21 cellular contexts compared by ENCODE assay signal in genomic region chr11:38476808-38477565, GRCh38.
DNase-seq lines count a peak whose midpoint lies in the region; ATAC-seq, FAIRE-seq and TF ChIP-seq lines count a peak whose summit lies in the region.
"Had no signal": no experiment of that assay in that cellular context is flagged by ENCODE, and none has a peak within 500 bp of the region (broad histone marks: within the 10 kb centered on the region; RNA-seq: fewer than 3 reads in every experiment).

No MANE protein-coding gene starts in this region.

- POLR2A ChIA-PET in SK-N-SH (lab: Yijun Ruan, JAX) = no interaction called here

- CTCF ChIA-PET in SK-N-SH (lab: Yijun Ruan, JAX) = no interaction called here

- H3K9me2 ChIP-seq in SK-N-SH = no peaks in the 10 kb centered on the region

- H3K79me2 ChIP-seq in astrocyte (ENCODE audit: insufficient read depth, low read length) (no peaks in the 10 kb centered on the region), SK-N-SH (ENCODE audit: insufficient read depth) (no peaks in the 10 kb centered on the region)

- H3K4me2 ChIP-seq in astrocyte (ENCODE audit: low read length) (no peak overlapping the region), SK-N-SH (no peak overlapping the region)

- 11% methylated on average over 3 of the region's 3 CpGs for WGBS in SK-N-SH (ENCODE audit: low lambda C conversion rate)

- no peak for ATAC-seq in stimulated activated naive CD8-positive, alpha-beta T cell treated with anti-CD3 and anti-CD28 coated beads, Interleukin-15, Interleukin-2, amounts not matched to agents 100 U/mL and 50 U/mL, for 24 hours

- H3K4me3 ChIP-seq in astrocyte (ENCODE audit: insufficient read depth, low read depth, low read length) = no peak overlapping the region
- no peak overlapping the region for H3K4me3 ChIP-seq in SK-N-SH (ENCODE audit: low read depth in 2 of 2, low read length in 1 of 2)
- H3K4me3 ChIP-seq: GM23248 had no signal

- H3K4me3 Mint-ChIP-seq in astrocyte (ENCODE audit: unreplicated experiment) = no peak overlapping the region

- no peak overlapping the region for H3K9ac ChIP-seq in astrocyte (ENCODE audit: low read length)
- no peak overlapping the region for H3K9ac ChIP-seq in SK-N-SH
- H3K9ac ChIP-seq: GM23248 had no signal

- H3K36me3 ChIP-seq in astrocyte (ENCODE audit: insufficient read depth, low read length) (no peaks in the 10 kb centered on the region), SK-N-SH (replicated peaks in 1 of 2; ENCODE audit: control insufficient read depth in 1 of 2, insufficient read depth in 2 of 2, low read length in 1 of 2) (no peaks in the 10 kb centered on the region)

- no peaks in the 10 kb centered on the region for H3K27me3 Mint-ChIP-seq in astrocyte (ENCODE audit: low read depth, unreplicated experiment)

- H3F3A ChIP-seq in SK-N-SH (replicated peaks; ENCODE audit: insufficient read depth) = no peaks in the 10 kb centered on the region

- H3K9me3 ChIP-seq in astrocyte (ENCODE audit: insufficient read depth, low read depth, low read length) (no peaks in the 10 kb centered on the region), SK-N-SH (no peaks in the 10 kb centered on the region; the same call in 1 of the 2 replicates)

- H3K27me3 ChIP-seq in astrocyte (ENCODE audit: insufficient read depth, low read length) (no peaks in the 10 kb centered on the region), SK-N-SH (ENCODE audit: insufficient read depth) (no peaks in the 10 kb centered on the region)

- H3K36me3 Mint-ChIP-seq in astrocyte (ENCODE audit: low read depth, unreplicated experiment) = no peaks in the 10 kb centered on the region

- H4K20me1 ChIP-seq in astrocyte (ENCODE audit: insufficient read depth, low read length) (no peaks in the 10 kb centered on the region), SK-N-SH (ENCODE audit: insufficient read depth) (no peaks in the 10 kb centered on the region)

- H3K27ac Mint-ChIP-seq in astrocyte (ENCODE audit: unreplicated experiment) = no peak overlapping the region

- H2AFZ ChIP-seq in astrocyte (ENCODE audit: low read depth, low read length) = no peak overlapping the region
- no peak overlapping the region for H2AFZ ChIP-seq in SK-N-SH (ENCODE audit: low read depth)
- H2AFZ ChIP-seq: GM23248 had no signal

- no peaks in the 10 kb centered on the region for H3K4me1 Mint-ChIP-seq in astrocyte (ENCODE audit: low read depth, unreplicated experiment)

- no peaks in the 10 kb centered on the region for H3K4me1 ChIP-seq in astrocyte (ENCODE audit: insufficient read depth, low read length)
- no peaks in the 10 kb centered on the region for H3K4me1 ChIP-seq in SK-N-SH (ENCODE audit: control insufficient read depth in 1 of 2, insufficient read depth in 2 of 2, low read depth in 1 of 2, low read length in 1 of 2)

- FAIRE-seq in astrocyte (lab: Jason Lieb, UNC) = no peak
- FAIRE-seq: D721Med, G401.6 had no signal

- TF ChIP-seq CTCF in astrocyte (IDR thresholded peaks at IDR 0.05; ENCODE audit: insufficient read depth, low read depth, low read length) = no peak
- TF ChIP-seq CTCF in SK-N-SH (IDR thresholded peaks at IDR 0.05) = no peak

- TF ChIP-seq EP300 in SK-N-SH (IDR thresholded peaks at IDR 0.05; ENCODE audit: borderline replicate concordance in 1 of 2, low read depth in 1 of 2, low read length in 1 of 2) = no peak

- no peaks in the 10 kb centered on the region for H3K9me3 Mint-ChIP-seq in astrocyte (ENCODE audit: unreplicated experiment)

- H3K27ac ChIP-seq in astrocyte (ENCODE audit: low read depth, low read length) (no peak overlapping the region), SK-N-SH (ENCODE audit: low read depth in 2 of 2, low read length in 1 of 2) (no peak overlapping the region)
- H3K27ac ChIP-seq: 22Rv1, C4-2B, GM23248 had no signal

- DNase-seq in DMS53 (lab: John Stamatoyannopoulos, UW) (peak; percentile 33), DMS53 treated with DMSO at 0.1 percent for 48 hours (lab: John Stamatoyannopoulos, UW; ENCODE audit: unreplicated experiment) (no peak), astrocyte (ENCODE audit: low read depth) (peak; percentile 22), kidney glomerular epithelial cell (lab: John Stamatoyannopoulos, UW) (peak; percentile 5), SK-N-SH (no peak), GM19238 (ENCODE audit: insufficient read length, low spot score) (no peak)
- DNase-seq in stimulated activated naive CD8-positive, alpha-beta T cell treated with anti-CD3 and anti-CD28 coated beads, Interleukin-15, Interleukin-2, amounts not matched to agents 100 U/mL and 50 U/mL, for 24 hours = no peak
- no peak for DNase-seq in activated T-cell treated with anti-CD3 and anti-CD28 coated beads, Interleukin-2, amount 50 U/mL, for 48 hours
- DNase-seq: AML-193, DMS79 treated with DMSO at 0.1 percent for 48 hours, GM23248, HCEC 1CT, NCI-H1105 treated with DMSO at 0.1 percent for 48 hours, NCI-H187, NCI-H2107, NCI-H510A treated with DMSO at 0.1 percent for 48 hours, SW 1271 had no signal

- no peak for TF ChIP-seq RAD21 in SK-N-SH (IDR thresholded peaks at IDR 0.05; ENCODE audit: low read length)

TF ChIP-seq in SK-N-SH, 30 proteins besides CTCF, POLR2A, EP300 and RAD21:
- TF ChIP-seq TAF1 (IDR thresholded peaks at IDR 0.05; ENCODE audit: borderline replicate concordance, low read depth, low read length) (no peak), TCF12 (IDR thresholded peaks at IDR 0.05) (no peak), SMC3 (IDR thresholded peaks at IDR 0.05; ENCODE audit: low read depth, low read length) (no peak), JUND (IDR thresholded peaks at IDR 0.05) (no peak), PBX3 (IDR thresholded peaks at IDR 0.05) (no peak), FOXM1 (IDR thresholded peaks at IDR 0.05; ENCODE audit: low read depth) (no peak), MEF2A (IDR thresholded peaks at IDR 0.05; ENCODE audit: borderline replicate concordance, low read depth) (no peak), IRF3 (IDR thresholded peaks at IDR 0.05; ENCODE audit: low read depth, low read length) (no peak), RFX5 (IDR thresholded peaks at IDR 0.05; ENCODE audit: low read length) (no peak), SIN3A (IDR thresholded peaks at IDR 0.05; ENCODE audit: borderline replicate concordance, low read depth, low read length) (no peak)
- TF ChIP-seq, protein P1, sequence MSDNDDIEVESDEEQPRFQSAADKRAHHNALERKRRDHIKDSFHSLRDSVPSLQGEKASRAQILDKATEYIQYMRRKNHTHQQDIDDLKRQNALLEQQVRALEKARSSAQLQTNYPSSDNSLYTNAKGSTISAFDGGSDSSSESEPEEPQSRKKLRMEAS (IDR thresholded peaks at IDR 0.05; ENCODE audit: low read depth) = no peak
TF ChIP-seq in SK-N-SH: peak in this region for 0.

Comparison
In these comparisons a context has a peak if more than half of its experiments do, and no peak if none do; other contexts are left out.
1. DNase-seq: peak in DMS53 (single experiment), astrocyte (single experiment) and kidney glomerular epithelial cell (single experiment); none in DMS53 treated with DMSO at 0.1 percent for 48 hours (single experiment), stimulated activated naive CD8-positive, alpha-beta T cell treated with anti-CD3 and anti-CD28 coated beads, Interleukin-15, Interleukin-2, amounts not matched to agents 100 U/mL and 50 U/mL, for 24 hours (single experiment), SK-N-SH (single experiment), GM19238 (single experiment) and activated T-cell treated with anti-CD3 and anti-CD28 coated beads, Interleukin-2, amount 50 U/mL, for 48 hours (0 of 2).